In the genomic region with DNA sequence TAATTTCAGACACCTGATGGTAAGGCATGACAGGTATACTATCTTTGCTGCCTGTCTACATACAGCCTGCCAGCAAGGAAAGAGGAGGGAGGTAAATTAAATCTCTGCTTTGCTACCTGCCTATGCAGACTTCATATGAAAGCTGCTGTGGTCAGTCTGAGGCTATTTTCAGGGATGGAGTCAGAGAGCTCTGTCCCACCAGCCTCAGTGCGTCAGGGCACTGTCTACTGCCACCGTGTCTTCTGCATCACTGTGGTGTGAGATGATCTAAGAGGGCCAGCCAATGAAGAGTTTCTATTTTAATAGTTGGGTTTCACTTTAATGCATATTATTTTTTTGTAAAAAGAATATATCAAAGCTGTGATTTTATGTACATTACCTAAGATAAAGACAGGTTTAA, we compare ENCODE assay signal across 30 cellular contexts.
"Had no signal": no experiment of that assay in that cellular context is flagged by ENCODE, and none has a peak within 500 bp of the region (broad histone marks: within the 10 kb centered on the region; RNA-seq: fewer than 3 reads in every experiment).

No MANE protein-coding gene starts in this region.

- H3K36me3 ChIP-seq: brain microvascular endothelial cell, esophagus muscularis mucosa, gastrocnemius medialis, heart left ventricle had no signal

- DNase-seq: activated CD4-positive, alpha-beta memory T cell treated with anti-CD3 and anti-CD28 coated beads for 36 hours; activated CD4-positive, alpha-beta T cell treated with anti-CD3 and anti-CD28 coated beads for 36 hours; activated CD4-positive, alpha-beta T cell treated with anti-CD3 and anti-CD28 coated beads, Interleukin-2, amount 10 ng/mL, durations not matched to agents 24 days and 14 days; activated CD4-positive, CD25-positive, alpha-beta regulatory T cell; activated CD4-positive, CD25-positive, alpha-beta regulatory T cell treated with anti-CD3 and anti-CD28 coated beads, Interleukin-2, amount 50 U/mL, for 72 hours; activated CD8-positive, alpha-beta memory T cell treated with anti-CD3 and anti-CD28 coated beads, Interleukin-2, amount 10 ng/mL, durations not matched to agents 7 days and 5 days; activated CD8-positive, alpha-beta memory T cell treated with anti-CD3 and anti-CD28 coated beads, Interleukin-2, amount 50 U/mL, for 4 hours; activated CD8-positive, alpha-beta T cell treated with anti-CD3 and anti-CD28 coated beads, Interleukin-2, amount 10 ng/mL, durations not matched to agents 7 days and 5 days; activated gamma-delta T cell; activated naive CD4-positive, alpha-beta T cell treated with anti-CD3 and anti-CD28 coated beads, Interleukin-2, amount 50 U/mL, for 16 hours; activated naive CD4-positive, alpha-beta T cell treated with Interleukin-2 at 50 U/mL for 16 hours; activated T-cell treated with anti-CD3 and anti-CD28 coated beads, Interleukin-2, amount 50 U/mL, for 1 hour; activated T-cell treated with anti-CD3 and anti-CD28 coated beads, Interleukin-2, amount 50 U/mL, for 48 hours; amniotic stem cell; anterior cingulate cortex; brain microvascular endothelial cell; caudate nucleus; cortex of kidney; dermis blood vessel endothelial cell; effector CD4-positive, alpha-beta T cell; effector memory CD8-positive, alpha-beta T cell; foreskin keratinocyte; gastrocnemius medialis; glutamatergic neuron; heart left ventricle; T-helper 17 cell; T1000 had no signal

- ATAC-seq: activated CD4-positive, alpha-beta T cell treated with anti-CD3 and anti-CD28 coated beads for 36 hours; activated CD8-positive, alpha-beta memory T cell treated with anti-CD3 and anti-CD28 coated beads, Interleukin-2, amount 10 ng/mL, durations not matched to agents 7 days and 5 days; activated CD8-positive, alpha-beta T cell treated with anti-CD3 and anti-CD28 coated beads, Interleukin-2, amount 10 ng/mL, durations not matched to agents 7 days and 5 days; effector memory CD8-positive, alpha-beta T cell; foreskin keratinocyte; gastrocnemius medialis; T-helper 17 cell had no signal

- H3K4me1 ChIP-seq: esophagus muscularis mucosa, foreskin keratinocyte, gastrocnemius medialis had no signal

- H3K9me3 ChIP-seq: esophagus muscularis mucosa, gastrocnemius medialis, heart left ventricle had no signal

- H3K27ac ChIP-seq: brain microvascular endothelial cell, esophagus muscularis mucosa, foreskin keratinocyte, gastrocnemius medialis, heart left ventricle had no signal

- H3K4me3 ChIP-seq: esophagus muscularis mucosa, gastrocnemius medialis, heart left ventricle had no signal

- FAIRE-seq: astrocyte, colon had no signal

- H3K27me3 ChIP-seq: brain microvascular endothelial cell, esophagus muscularis mucosa, gastrocnemius medialis, heart left ventricle had no signal
